In genomic region chr2:95345415-95346235, GRCh38 we compare ENCODE assay signal across 8 cellular contexts. TPM values are rescaled to one million over a fixed set of nuclear protein-coding genes. Genes with fewer than 3 reads are reported as not detected.
DNase-seq lines count a peak whose midpoint lies in the region; ATAC-seq and TF ChIP-seq lines count a peak whose summit lies in the region.

No MANE protein-coding gene starts in this region.

- no peaks in the 10 kb centered on the region; the same call in 1 of the 2 replicates for H3K27me3 ChIP-seq in OCI-LY3 (ENCODE audit: low read depth, low read length)

- no peak overlapping the region for H3K27ac ChIP-seq in OCI-LY3 (ENCODE audit: low read length)

- no peaks in the 10 kb centered on the region for H3K9me3 ChIP-seq in OCI-LY3 (ENCODE audit: insufficient read depth, low read length)

- H3K4me1 ChIP-seq in OCI-LY3 (ENCODE audit: low read length) = no peaks in the 10 kb centered on the region

- peak overlapping the region; percentile 66 for H3K4me3 ChIP-seq in OCI-LY3 (ENCODE audit: low read length)

- intact Hi-C loops in CD14-positive monocyte (cut with micrococcal nuclease) = no loop called here
- intact Hi-C loops in activated T-helper 1 cell treated with anti-CD3 and anti-CD28 coated beads, Interleukin-12 subunit alpha, Interleukin-12 subunit beta, Interleukin-2, Interleukin-4 antibody, amounts not matched to agents 30 ng/mL and 10 ng/mL and 1 ng/mL, durations not matched to agents 14 hours and 24 hours and 36 hours (cut with micrococcal nuclease) = no loop called here

- peak overlapping the region; percentile 62 for H3K4me2 ChIP-seq in OCI-LY3 (ENCODE audit: low read length)

- no peaks in the 10 kb centered on the region for H4K20me1 ChIP-seq in OCI-LY3 (ENCODE audit: insufficient read depth, low read length)

- no peaks in the 10 kb centered on the region for H3K79me2 ChIP-seq in OCI-LY3 (ENCODE audit: low read length)

- no peak overlapping the region for H3K27ac Mint-ChIP-seq in CD14-positive monocyte
- no peak overlapping the region for H3K27ac Mint-ChIP-seq in activated T-helper 1 cell treated with anti-CD3 and anti-CD28 coated beads, Interleukin-12 subunit alpha, Interleukin-12 subunit beta, Interleukin-2, Interleukin-4 antibody, amounts not matched to agents 30 ng/mL and 10 ng/mL and 1 ng/mL, durations not matched to agents 14 hours and 24 hours and 36 hours
- no peak overlapping the region for H3K27ac Mint-ChIP-seq in natural killer cell treated with Interleukin-12 subunit alpha and Interleukin-12 subunit beta and Interleukin-15 and Interleukin-18, amount 100 ng/mL, for 72 hours

- TF ChIP-seq CTCF in CD14-positive monocyte (IDR thresholded peaks at IDR 0.05) (peak; percentile 86), OCI-LY3 (IDR thresholded peaks at IDR 0.05; ENCODE audit: low read depth, low read length) (peak; percentile 43)

- H2AFZ ChIP-seq in OCI-LY3 (ENCODE audit: low read depth, low read length) = peak overlapping the region; percentile 71; the same call in 1 of the 2 replicates

- H3K36me3 ChIP-seq in OCI-LY3 (replicated peaks; ENCODE audit: low read depth, low read length) = no peaks in the 10 kb centered on the region

- no peak overlapping the region for H3K9ac ChIP-seq in OCI-LY3 (ENCODE audit: low read length)

- ATAC-seq in GM19452 (IDR thresholded peaks at IDR 0.05; ENCODE audit: unreplicated experiment) = peak; percentile 85
- ATAC-seq in natural killer cell treated with Interleukin-12 subunit alpha and Interleukin-12 subunit beta and Interleukin-15 and Interleukin-18, amount 100 ng/mL, for 72 hours = peak; percentile 77 to 88

- H3K36me3 Mint-ChIP-seq in CD14-positive monocyte = no peaks in the 10 kb centered on the region
- no peaks in the 10 kb centered on the region for H3K36me3 Mint-ChIP-seq in activated T-helper 1 cell treated with anti-CD3 and anti-CD28 coated beads, Interleukin-12 subunit alpha, Interleukin-12 subunit beta, Interleukin-2, Interleukin-4 antibody, amounts not matched to agents 30 ng/mL and 10 ng/mL and 1 ng/mL, durations not matched to agents 14 hours and 24 hours and 36 hours (ENCODE audit: low read depth)
- no peaks in the 10 kb centered on the region for H3K36me3 Mint-ChIP-seq in natural killer cell treated with Interleukin-12 subunit alpha and Interleukin-12 subunit beta and Interleukin-15 and Interleukin-18, amount 100 ng/mL, for 72 hours

- peaks cover 0 to 8% (median 1%) of the 10 kb centered on the region in 7 donors for H3K9me3 Mint-ChIP-seq in CD14-positive monocyte
- H3K9me3 Mint-ChIP-seq in activated T-helper 1 cell treated with anti-CD3 and anti-CD28 coated beads, Interleukin-12 subunit alpha, Interleukin-12 subunit beta, Interleukin-2, Interleukin-4 antibody, amounts not matched to agents 30 ng/mL and 10 ng/mL and 1 ng/mL, durations not matched to agents 14 hours and 24 hours and 36 hours = no peaks in the 10 kb centered on the region
- H3K9me3 Mint-ChIP-seq in natural killer cell treated with Interleukin-12 subunit alpha and Interleukin-12 subunit beta and Interleukin-15 and Interleukin-18, amount 100 ng/mL, for 72 hours = no peaks in the 10 kb centered on the region

- H3K4me1 Mint-ChIP-seq in CD14-positive monocyte = peaks cover 6% of the 10 kb centered on the region
- no peaks in the 10 kb centered on the region for H3K4me1 Mint-ChIP-seq in activated T-helper 1 cell treated with anti-CD3 and anti-CD28 coated beads, Interleukin-12 subunit alpha, Interleukin-12 subunit beta, Interleukin-2, Interleukin-4 antibody, amounts not matched to agents 30 ng/mL and 10 ng/mL and 1 ng/mL, durations not matched to agents 14 hours and 24 hours and 36 hours (ENCODE audit: low read depth)
- H3K4me1 Mint-ChIP-seq in natural killer cell treated with Interleukin-12 subunit alpha and Interleukin-12 subunit beta and Interleukin-15 and Interleukin-18, amount 100 ng/mL, for 72 hours (ENCODE audit: low read depth in 2 of 2) = peaks cover 0 to 2% of the 10 kb centered on the region in 2 donors

- DNase-seq in CD14-positive monocyte (ENCODE audit: low spot score) = no peak
- peak; percentile 84 for DNase-seq in HT1080 (ENCODE audit: low read depth)
- DNase-seq in activated T-helper 1 cell treated with anti-CD3 and anti-CD28 coated beads, Interleukin-12 subunit alpha, Interleukin-12 subunit beta, Interleukin-2, Interleukin-4 antibody, amounts not matched to agents 30 ng/mL and 10 ng/mL and 1 ng/mL, durations not matched to agents 14 hours and 24 hours and 36 hours (ENCODE audit: low spot score) = peak; percentile 48
- peak; percentile 68 for DNase-seq in fibroblast of the conjunctiva (ENCODE audit: low read depth)
- peak; percentile 68 for DNase-seq in natural killer cell treated with Interleukin-12 subunit alpha and Interleukin-12 subunit beta and Interleukin-15 and Interleukin-18, amount 100 ng/mL, for 72 hours (ENCODE audit: low spot score)
- peak; percentile 40 for DNase-seq in stimulated activated naive CD4-positive, alpha-beta T cell treated with Interleukin-2 at 50 U/mL for 16 hours (lab: John Stamatoyannopoulos, UW)

- peaks cover 42 to 64% (median 45%) of the 10 kb centered on the region in 3 donors for H3K27me3 Mint-ChIP-seq in CD14-positive monocyte (ENCODE audit: low read depth in 3 of 3)
- H3K27me3 Mint-ChIP-seq in activated T-helper 1 cell treated with anti-CD3 and anti-CD28 coated beads, Interleukin-12 subunit alpha, Interleukin-12 subunit beta, Interleukin-2, Interleukin-4 antibody, amounts not matched to agents 30 ng/mL and 10 ng/mL and 1 ng/mL, durations not matched to agents 14 hours and 24 hours and 36 hours (ENCODE audit: insufficient read depth) = peaks cover 25% of the 10 kb centered on the region
- peaks cover 22 to 25% of the 10 kb centered on the region in 2 donors for H3K27me3 Mint-ChIP-seq in natural killer cell treated with Interleukin-12 subunit alpha and Interleukin-12 subunit beta and Interleukin-15 and Interleukin-18, amount 100 ng/mL, for 72 hours

- peak overlapping the region; percentile 80 to 92 for H3K4me3 Mint-ChIP-seq in CD14-positive monocyte
- peak overlapping the region; percentile 78 for H3K4me3 Mint-ChIP-seq in activated T-helper 1 cell treated with anti-CD3 and anti-CD28 coated beads, Interleukin-12 subunit alpha, Interleukin-12 subunit beta, Interleukin-2, Interleukin-4 antibody, amounts not matched to agents 30 ng/mL and 10 ng/mL and 1 ng/mL, durations not matched to agents 14 hours and 24 hours and 36 hours
- H3K4me3 Mint-ChIP-seq in natural killer cell treated with Interleukin-12 subunit alpha and Interleukin-12 subunit beta and Interleukin-15 and Interleukin-18, amount 100 ng/mL, for 72 hours = peak overlapping the region; percentile 71

RNA-seq across cellular contexts. Expression of gene KCNIP3, which starts 48.5 kb away (rescaled TPM):
- polyA plus RNA-seq in CD14-positive monocyte = not detected
- total RNA-seq in HT1080 (2014; rRNA removed; shearing (Covaris generic)) = 0.71 and 1.6 TPM in 2 replicates
- polyA plus RNA-seq in HT1080 (2015; cell fraction: cytosol; rRNA removed) = 0.79 and 0.83 TPM in 2 replicates
- polyA plus RNA-seq in HT1080 (2015; cell fraction: nucleus; rRNA removed) = 0.31 and 0.83 TPM in 2 replicates
- not detected in 2 replicates for total RNA-seq in activated T-helper 1 cell treated with anti-CD3 and anti-CD28 coated beads, Interleukin-12 subunit alpha, Interleukin-12 subunit beta, Interleukin-2, Interleukin-4 antibody, amounts not matched to agents 30 ng/mL and 10 ng/mL and 1 ng/mL, durations not matched to agents 14 hours and 24 hours and 36 hours
- not detected for total RNA-seq in natural killer cell treated with Interleukin-12 subunit alpha and Interleukin-12 subunit beta and Interleukin-15 and Interleukin-18, amount 100 ng/mL, for 72 hours

RNA-seq across cellular contexts. Expression of gene FAHD2A, which starts 56.9 kb away (rescaled TPM):
- polyA plus RNA-seq in CD14-positive monocyte = 10 to 100 TPM in 1 of 2 donors, 1 to 10 TPM in 1; 9.7 to 10.5 TPM
- total RNA-seq in HT1080 (2014; rRNA removed; shearing (Covaris generic)) = 35.1 and 41.7 TPM in 2 replicates
- polyA plus RNA-seq in HT1080 (2015; cell fraction: cytosol; rRNA removed) = 22.7 and 24.0 TPM in 2 replicates
- 38.4 and 41.3 TPM in 2 replicates for polyA plus RNA-seq in HT1080 (2015; cell fraction: nucleus; rRNA removed)
- total RNA-seq in activated T-helper 1 cell treated with anti-CD3 and anti-CD28 coated beads, Interleukin-12 subunit alpha, Interleukin-12 subunit beta, Interleukin-2, Interleukin-4 antibody, amounts not matched to agents 30 ng/mL and 10 ng/mL and 1 ng/mL, durations not matched to agents 14 hours and 24 hours and 36 hours = 33.2 and 34.9 TPM in 2 replicates
- total RNA-seq in natural killer cell treated with Interleukin-12 subunit alpha and Interleukin-12 subunit beta and Interleukin-15 and Interleukin-18, amount 100 ng/mL, for 72 hours = 10 to 100 TPM; 22.8 to 31.4 TPM
